ENCODE assay signal across 1 cellular context in genomic region chr3:160399347-160400047, GRCh38.
A peak's percentile ranks its signal among the peaks of the same experiment; 100 is the strongest.
TF ChIP-seq lines count a peak whose summit lies in the region.

SMC4 (plus strand) TSS chr3:160399650; CDS start chr3:160400827, 1,177 bp downstream.

TF ChIP-seq in HEK293, 187 proteins besides CTCF, POLR2A, EP300 and RAD21 (continued from another document):
- TF ChIP-seq, protein P1, sequence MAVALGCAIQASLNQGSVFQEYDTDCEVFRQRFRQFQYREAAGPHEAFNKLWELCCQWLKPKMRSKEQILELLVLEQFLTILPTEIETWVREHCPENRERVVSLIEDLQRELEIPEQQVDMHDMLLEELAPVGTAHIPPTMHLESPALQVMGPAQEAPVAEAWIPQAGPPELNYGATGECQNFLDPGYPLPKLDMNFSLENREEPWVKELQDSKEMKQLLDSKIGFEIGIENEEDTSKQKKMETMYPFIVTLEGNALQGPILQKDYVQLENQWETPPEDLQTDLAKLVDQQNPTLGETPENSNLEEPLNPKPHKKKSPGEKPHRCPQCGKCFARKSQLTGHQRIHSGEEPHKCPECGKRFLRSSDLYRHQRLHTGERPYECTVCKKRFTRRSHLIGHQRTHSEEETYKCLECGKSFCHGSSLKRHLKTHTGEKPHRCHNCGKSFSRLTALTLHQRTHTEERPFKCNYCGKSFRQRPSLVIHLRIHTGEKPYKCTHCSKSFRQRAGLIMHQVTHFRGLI (tag by site-specific recombination; IDR thresholded peaks at IDR 0.05), result no peak
- TF ChIP-seq PRDM1 (tag by site-specific recombination; IDR thresholded peaks at IDR 0.05) (no peak), KLF10 (tag by site-specific recombination; IDR thresholded peaks at IDR 0.05) (peak; percentile 27), ZNF274 (IDR thresholded peaks at IDR 0.05; ENCODE audit: low read length) (no peak), ZNF274 (tag by site-specific recombination; IDR thresholded peaks at IDR 0.05; ENCODE audit: borderline replicate concordance) (no peak), ZNF335 (tag by site-specific recombination; conservative IDR thresholded peaks at IDR 0.05) (peak; percentile 90), ZNF704 (tag by site-specific recombination; IDR thresholded peaks at IDR 0.05) (no peak), TRIM28 (IDR thresholded peaks at IDR 0.05; ENCODE audit: borderline replicate concordance, low read length) (no peak), ZNF324 (tag by site-specific recombination; IDR thresholded peaks at IDR 0.05) (no peak; the same call in 1 of the 2 replicates), ZNF221 (tag by site-specific recombination; IDR thresholded peaks at IDR 0.05; ENCODE audit: borderline replicate concordance) (no peak), ZNF518A (tag by site-specific recombination; conservative IDR thresholded peaks at IDR 0.05; ENCODE audit: low read depth) (no peak), ZNF404 (tag by site-specific recombination; IDR thresholded peaks at IDR 0.05) (no peak), GFI1B (tag by site-specific recombination; IDR thresholded peaks at IDR 0.05) (no peak), ZBTB8A (tag by site-specific recombination; IDR thresholded peaks at IDR 0.05) (0 out of 2 replicates have a peak, but pooled peaks have one; percentile 12)
